ENCODE assay signal across 8 cellular contexts in the genomic region with DNA sequence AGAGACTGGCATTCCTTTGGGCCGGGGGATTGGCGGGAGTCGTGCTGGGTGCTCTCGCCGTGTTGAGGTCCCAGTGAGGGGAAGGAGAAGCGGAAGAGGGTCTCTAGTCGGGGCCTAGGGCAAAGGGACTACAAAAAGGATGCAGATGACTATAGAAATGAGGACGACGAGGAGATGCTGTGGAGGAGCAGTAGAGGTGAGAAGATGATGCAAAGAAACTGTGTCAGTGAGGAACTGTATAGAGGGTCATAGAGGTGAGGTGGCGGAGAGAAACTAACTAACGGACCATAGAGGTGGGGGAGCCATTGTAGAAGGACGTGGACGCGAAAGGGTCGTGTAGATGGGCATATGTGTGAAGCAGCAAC. TPM values are rescaled to one million over a fixed set of nuclear protein-coding genes. Genes with fewer than 3 reads are reported as not detected.
DNase-seq lines count a peak whose midpoint lies in the region; ATAC-seq and TF ChIP-seq lines count a peak whose summit lies in the region.

No MANE protein-coding gene starts in this region.

- H3K9me3 ChIP-seq in NT2/D1 (ENCODE audit: insufficient read depth, low read length) = no peaks in the 10 kb centered on the region

- peak overlapping the region; percentile 93 for H3K27ac Mint-ChIP-seq in progenitor cell of endocrine pancreas

- peak overlapping the region; percentile 96 for H3K4me3 Mint-ChIP-seq in progenitor cell of endocrine pancreas (ENCODE audit: low read depth)

- no peak for ATAC-seq in GM18519 (IDR thresholded peaks at IDR 0.05; ENCODE audit: low FRiP score, unreplicated experiment)

- H3K9me3 Mint-ChIP-seq in progenitor cell of endocrine pancreas (ENCODE audit: low read depth) = no peaks in the 10 kb centered on the region

- no peaks in the 10 kb centered on the region for H3K27me3 Mint-ChIP-seq in progenitor cell of endocrine pancreas

- H3K4me1 ChIP-seq in NT2/D1 (ENCODE audit: insufficient read depth, insufficient read length) = peaks cover 6% of the 10 kb centered on the region

- H3K27me3 ChIP-seq in NT2/D1 (ENCODE audit: insufficient read depth, insufficient read length) = no peaks in the 10 kb centered on the region

- no peak for DNase-seq in GM12864 (ENCODE audit: low read depth)
- DNase-seq in NT2/D1 (ENCODE audit: low read depth, low spot score) = no peak
- no peak for DNase-seq in epithelial cell of esophagus (ENCODE audit: low read depth)
- DNase-seq in progenitor cell of endocrine pancreas (ENCODE audit: low spot score, unreplicated experiment) = no peak
- no peak for DNase-seq in DMS53 treated with DMSO at 0.1 percent for 48 hours (lab: John Stamatoyannopoulos, UW; ENCODE audit: unreplicated experiment)
- DNase-seq in NCI-H2196 (lab: John Stamatoyannopoulos, UW; ENCODE audit: unreplicated experiment) = no peak
- no peak for DNase-seq in GF-D8 (lab: John Stamatoyannopoulos, UW)

- H3K36me3 Mint-ChIP-seq in progenitor cell of endocrine pancreas (ENCODE audit: insufficient read depth) = peaks cover 12% of the 10 kb centered on the region

- peak overlapping the region; percentile 98 for H3K9ac ChIP-seq in NT2/D1 (ENCODE audit: insufficient read length, low read depth)

- H3K4me1 Mint-ChIP-seq in progenitor cell of endocrine pancreas (ENCODE audit: low read depth) = peaks cover 15% of the 10 kb centered on the region

- peak overlapping the region; percentile 81 for H3K4me3 ChIP-seq in GM12864 (ENCODE audit: low read depth, low read length)
- H3K4me3 ChIP-seq in NT2/D1 (ENCODE audit: insufficient read length, low read depth) = peak overlapping the region; percentile 97
- H3K4me3 ChIP-seq in epithelial cell of esophagus (ENCODE audit: low read length) = peak overlapping the region; percentile 85

- H3K36me3 ChIP-seq in NT2/D1 (ENCODE audit: insufficient read depth, insufficient read length, low read length) = peaks cover 60% of the 10 kb centered on the region

- no peak for TF ChIP-seq CTCF in GM12864 (IDR thresholded peaks at IDR 0.05; ENCODE audit: low read depth, low read length, missing control alignments)
- TF ChIP-seq CTCF in epithelial cell of esophagus (IDR thresholded peaks at IDR 0.05; ENCODE audit: insufficient read depth, low read depth, low read length, missing control alignments) = no peak
- TF ChIP-seq CTCF in progenitor cell of endocrine pancreas (IDR thresholded peaks at IDR 0.05; ENCODE audit: unreplicated experiment) = no peak

RNA-seq across cellular contexts. Expression of a gene that starts 0.3 kb away (rescaled TPM):
- 12.8 and 13.3 TPM in 2 replicates for total RNA-seq in progenitor cell of endocrine pancreas

RNA-seq across cellular contexts. Expression of a gene that starts 0.4 kb away (rescaled TPM):
- total RNA-seq in progenitor cell of endocrine pancreas = 70.7 and 72.4 TPM in 2 replicates

RNA-seq across cellular contexts. Expression of a gene that starts 11.9 kb away (rescaled TPM):
- 81.1 and 83.2 TPM in 2 replicates for total RNA-seq in progenitor cell of endocrine pancreas

RNA-seq across cellular contexts. Expression of a gene that starts 18.4 kb away (rescaled TPM):
- total RNA-seq in progenitor cell of endocrine pancreas = 57.1 and 62.3 TPM in 2 replicates

RNA-seq across cellular contexts. Expression of a gene that starts 43.3 kb away (rescaled TPM):
- 0.29 and 0.84 TPM in 2 replicates for total RNA-seq in progenitor cell of endocrine pancreas
